Comparison of ENCODE assay signal across 1 cellular context in genomic region chrX:130339408-130340222, GRCh38.
A peak's percentile ranks its signal among the peaks of the same experiment; 100 is the strongest.
TF ChIP-seq lines count a peak whose summit lies in the region.

SLC25A14 (plus strand) TSS chrX:130339919; CDS start chrX:130340279, 360 bp downstream.

TF ChIP-seq in K562, 482 proteins besides CTCF, POLR2A, EP300 and RAD21 (continued from another document and continues in another):
- TF ChIP-seq ZBTB5 (IDR thresholded peaks at IDR 0.05): no peak
- no peak for TF ChIP-seq SRSF1 (IDR thresholded peaks at IDR 0.05; ENCODE audit: low read depth, low read length)
- TF ChIP-seq ZMIZ1 (IDR thresholded peaks at IDR 0.05; ENCODE audit: low read depth in 2 of 2, low read length in 2 of 2): no peak
- peak; percentile 34 for TF ChIP-seq PRDM10 (IDR thresholded peaks at IDR 0.05; ENCODE audit: partially characterized antibody)
- TF ChIP-seq SRSF7 (optimal IDR thresholded peaks at IDR 0.05; ENCODE audit: low read depth, low read length): no peak
- TF ChIP-seq ZNF589 (CRISPR knock-in tag; IDR thresholded peaks at IDR 0.05; ENCODE audit: low read depth): no peak
- TF ChIP-seq YBX1 (IDR thresholded peaks at IDR 0.05): no peak
- TF ChIP-seq MED1 (CRISPR knock-in tag; IDR thresholded peaks at IDR 0.05; ENCODE audit: borderline replicate concordance): no peak
- TF ChIP-seq CUX1 (CRISPR knock-in tag; IDR thresholded peaks at IDR 0.05): no peak
- TF ChIP-seq XRCC4 (IDR thresholded peaks at IDR 0.05; ENCODE audit: extremely low read depth, insufficient read depth, insufficient read length): no peak
- TF ChIP-seq SIN3B (IDR thresholded peaks at IDR 0.05; ENCODE audit: low read depth): 0 out of 2 replicates have a peak, but pooled peaks have one; percentile 38
- TF ChIP-seq BDP1 (IDR thresholded peaks at IDR 0.05; ENCODE audit: insufficient read depth, insufficient read length): no peak
- 0 out of 2 replicates have a peak, but pooled peaks have one; percentile 3 for TF ChIP-seq SPI1 (IDR thresholded peaks at IDR 0.05; ENCODE audit: borderline replicate concordance, low read depth, low read length)
- TF ChIP-seq ATF2 (CRISPR knock-in tag; IDR thresholded peaks at IDR 0.05): no peak
- TF ChIP-seq RBBP5 (IDR thresholded peaks at IDR 0.05; ENCODE audit: borderline replicate concordance, insufficient read depth, low read length, poor library complexity, severe bottlenecking): peak; percentile 21
- no peak for TF ChIP-seq TSC22D4 (tag; IDR thresholded peaks at IDR 0.05)
- no peak for TF ChIP-seq CBFB (CRISPR knock-in tag; IDR thresholded peaks at IDR 0.05)
- TF ChIP-seq ZBTB2 (IDR thresholded peaks at IDR 0.05): no peak
- peak; percentile 65 for TF ChIP-seq POLR2AphosphoS5 (IDR thresholded peaks at IDR 0.05; ENCODE audit: control insufficient read depth, insufficient read depth, low read depth, low read length)
- peak; percentile 90 for TF ChIP-seq SAP30 (IDR thresholded peaks at IDR 0.05; ENCODE audit: borderline replicate concordance, insufficient read depth, low read depth, low read length, poor library complexity, severe bottlenecking)
- TF ChIP-seq XRCC5 (IDR thresholded peaks at IDR 0.05; ENCODE audit: low read depth, low read length): no peak
- no peak for TF ChIP-seq ZNF282 (CRISPR knock-in tag; IDR thresholded peaks at IDR 0.05)
- peak; percentile 69; the same call in 1 of the 2 replicates for TF ChIP-seq TFAP4 (CRISPR knock-in tag; IDR thresholded peaks at IDR 0.05; ENCODE audit: borderline replicate concordance)
- TF ChIP-seq CTBP1 (IDR thresholded peaks at IDR 0.05; ENCODE audit: borderline replicate concordance): peak; percentile 23; the same call in 1 of the 2 replicates
- TF ChIP-seq ZNF280A (IDR thresholded peaks at IDR 0.05; ENCODE audit: low read depth, partially characterized antibody): no peak
- TF ChIP-seq ASH1L (IDR thresholded peaks at IDR 0.05; ENCODE audit: borderline replicate concordance, low read depth, partially characterized antibody): peak; percentile 20
- TF ChIP-seq NCOR1 (IDR thresholded peaks at IDR 0.05): no peak
- TF ChIP-seq HES1 (IDR thresholded peaks at IDR 0.05; ENCODE audit: low read depth): no peak
- TF ChIP-seq RNF2 (IDR thresholded peaks at IDR 0.05): no peak
- no peak for TF ChIP-seq KDM1A (IDR thresholded peaks at IDR 0.05)
- TF ChIP-seq C11orf30 (IDR thresholded peaks at IDR 0.05; ENCODE audit: low read depth): no peak
- TF ChIP-seq ZFP91 (CRISPR knock-in tag; IDR thresholded peaks at IDR 0.05): no peak
- no peak for TF ChIP-seq SMAD1 (IDR thresholded peaks at IDR 0.05; ENCODE audit: low read depth, low read length, partially characterized antibody)
- TF ChIP-seq NELFE (IDR thresholded peaks at IDR 0.05; ENCODE audit: insufficient read depth, insufficient read length): no peak
